In genomic region chr11:60377737-60378136, GRCh38 we compare ENCODE assay signal across 9 cellular contexts. TPM values are rescaled to one million over a fixed set of nuclear protein-coding genes. Genes with fewer than 3 reads are reported as not detected.
DNase-seq lines count a peak whose midpoint lies in the region; ATAC-seq and TF ChIP-seq lines count a peak whose summit lies in the region.
"Had no signal": no experiment of that assay in that cellular context is flagged by ENCODE, and none has a peak within 500 bp of the region (broad histone marks: within the 10 kb centered on the region; RNA-seq: fewer than 3 reads in every experiment).

No MANE protein-coding gene starts in this region.

- CTCF ChIA-PET in activated CD4-positive, alpha-beta memory T cell treated with anti-CD3 and anti-CD28 coated beads, Interleukin-2, amount 10 ng/mL, durations not matched to agents 7 days and 5 days (lab: Charles Lee): interaction anchor here (0.8 kb wide), 1 partner anchor 44 kb away, joined by 3 read pairs; no protein-coding TSS in a partner anchor

- POLR2A ChIA-PET in activated CD4-positive, alpha-beta memory T cell treated with anti-CD3 and anti-CD28 coated beads, Interleukin-2, amount 10 ng/mL, durations not matched to agents 7 days and 5 days (lab: Charles Lee): no interaction called here

- peak overlapping the region; percentile 12 for H3K27ac ChIP-seq in colonic mucosa

- no peaks in the 10 kb centered on the region for H3K9me3 Mint-ChIP-seq in activated CD4-positive, alpha-beta memory T cell treated with anti-CD3 and anti-CD28 coated beads, Interleukin-2, amount 10 ng/mL, durations not matched to agents 7 days and 5 days

- H3K4me1 ChIP-seq in colonic mucosa: no peaks in the 10 kb centered on the region

- no peaks in the 10 kb centered on the region for H3K9me3 ChIP-seq in colonic mucosa

- no peaks in the 10 kb centered on the region for H3K36me3 ChIP-seq in colonic mucosa

- TF ChIP-seq CTCF in colonic mucosa (IDR thresholded peaks at IDR 0.05): no peak

- ATAC-seq in GM18873 (IDR thresholded peaks at IDR 0.05; ENCODE audit: low FRiP score, unreplicated experiment) (peak; percentile 49), HG03342 (IDR thresholded peaks at IDR 0.05; ENCODE audit: unreplicated experiment) (peak; percentile 61), sciatic nerve (peak; percentile 86), HG03039 (IDR thresholded peaks at IDR 0.05; ENCODE audit: unreplicated experiment) (no peak)

- H3K4me3 ChIP-seq in colonic mucosa: no peak overlapping the region

- peaks cover 8% of the 10 kb centered on the region for H3K27me3 Mint-ChIP-seq in activated CD4-positive, alpha-beta memory T cell treated with anti-CD3 and anti-CD28 coated beads, Interleukin-2, amount 10 ng/mL, durations not matched to agents 7 days and 5 days

- no peak overlapping the region for H3K27ac Mint-ChIP-seq in activated CD4-positive, alpha-beta memory T cell treated with anti-CD3 and anti-CD28 coated beads, Interleukin-2, amount 10 ng/mL, durations not matched to agents 7 days and 5 days

- DNase-seq in colonic mucosa (peak; percentile 36), sciatic nerve (ENCODE audit: low spot score) (no peak), DMS 273 treated with DMSO at 0.1 percent for 48 hours (lab: John Stamatoyannopoulos, UW) (no peak)
- DNase-seq in activated effector memory CD4-positive, alpha-beta T cell treated with Interleukin-2 at 50 U/mL for 16 hours: no peak
- no peak for DNase-seq in activated CD4-positive, alpha-beta memory T cell treated with anti-CD3 and anti-CD28 coated beads, Interleukin-2, amount 10 ng/mL, durations not matched to agents 7 days and 5 days
- DNase-seq: SHP77 treated with DMSO at 0.1 percent for 48 hours had no signal

- H3K36me3 Mint-ChIP-seq in activated CD4-positive, alpha-beta memory T cell treated with anti-CD3 and anti-CD28 coated beads, Interleukin-2, amount 10 ng/mL, durations not matched to agents 7 days and 5 days (ENCODE audit: low read depth): no peaks in the 10 kb centered on the region

- H3K27me3 ChIP-seq in colonic mucosa: no peaks in the 10 kb centered on the region

- H3K4me1 Mint-ChIP-seq in activated CD4-positive, alpha-beta memory T cell treated with anti-CD3 and anti-CD28 coated beads, Interleukin-2, amount 10 ng/mL, durations not matched to agents 7 days and 5 days: peaks cover 5% of the 10 kb centered on the region

- intact Hi-C loops in colonic mucosa (cut with DNase I) (no loop called here), sciatic nerve (cut with DNase I) (no loop called here)

- no peak overlapping the region for H3K9ac ChIP-seq in colonic mucosa (ENCODE audit: low read depth in 2 of 2, low read length in 2 of 2)

- H3K4me3 Mint-ChIP-seq in activated CD4-positive, alpha-beta memory T cell treated with anti-CD3 and anti-CD28 coated beads, Interleukin-2, amount 10 ng/mL, durations not matched to agents 7 days and 5 days: no peak overlapping the region

RNA-seq across cellular contexts. Expression of gene MS4A7, which starts 0.6 kb away (rescaled TPM):
- total RNA-seq in colonic mucosa (10 to 100 TPM in 1 of 2 donors, 1 to 10 TPM in 1; 3.3 to 12.6 TPM), sciatic nerve (48.4 TPM)
- not detected for total RNA-seq in activated CD4-positive, alpha-beta memory T cell treated with anti-CD3 and anti-CD28 coated beads, Interleukin-2, amount 10 ng/mL, durations not matched to agents 7 days and 5 days

RNA-seq across cellular contexts. Expression of gene MS4A14, which starts 18.5 kb away (rescaled TPM):
- total RNA-seq in colonic mucosa (1 to 10 TPM in 1 of 2 donors, under 1 TPM in 1; 0.17 to 1.1 TPM), sciatic nerve (6.4 TPM)
- total RNA-seq in activated CD4-positive, alpha-beta memory T cell treated with anti-CD3 and anti-CD28 coated beads, Interleukin-2, amount 10 ng/mL, durations not matched to agents 7 days and 5 days: not detected

RNA-seq across cellular contexts. Expression of gene MS4A6E, which starts 50.7 kb away (rescaled TPM):
- total RNA-seq in colonic mucosa (not detected), sciatic nerve (0.53 TPM)
- total RNA-seq in activated CD4-positive, alpha-beta memory T cell treated with anti-CD3 and anti-CD28 coated beads, Interleukin-2, amount 10 ng/mL, durations not matched to agents 7 days and 5 days: not detected

RNA-seq across cellular contexts. Expression of gene MS4A5, which starts 51.6 kb away (rescaled TPM):
- not detected for total RNA-seq in colonic mucosa
- not detected for total RNA-seq in sciatic nerve
- not detected for total RNA-seq in activated CD4-positive, alpha-beta memory T cell treated with anti-CD3 and anti-CD28 coated beads, Interleukin-2, amount 10 ng/mL, durations not matched to agents 7 days and 5 days

Comparison
In these comparisons a context has a peak if more than half of its experiments do, and no peak if none do; other contexts are left out.
1. RNA of gene MS4A7, which starts 0.6 kb away (total RNA-seq): 48.4 TPM in sciatic nerve (single experiment) and 3.3 to 12.6 TPM in colonic mucosa; not detected in activated CD4-positive, alpha-beta memory T cell treated with anti-CD3 and anti-CD28 coated beads, Interleukin-2, amount 10 ng/mL, durations not matched to agents 7 days and 5 days; every median in the first group is over 4 times any median in the second.